ENCODE assay signal across 18 cellular contexts in the genomic region with DNA sequence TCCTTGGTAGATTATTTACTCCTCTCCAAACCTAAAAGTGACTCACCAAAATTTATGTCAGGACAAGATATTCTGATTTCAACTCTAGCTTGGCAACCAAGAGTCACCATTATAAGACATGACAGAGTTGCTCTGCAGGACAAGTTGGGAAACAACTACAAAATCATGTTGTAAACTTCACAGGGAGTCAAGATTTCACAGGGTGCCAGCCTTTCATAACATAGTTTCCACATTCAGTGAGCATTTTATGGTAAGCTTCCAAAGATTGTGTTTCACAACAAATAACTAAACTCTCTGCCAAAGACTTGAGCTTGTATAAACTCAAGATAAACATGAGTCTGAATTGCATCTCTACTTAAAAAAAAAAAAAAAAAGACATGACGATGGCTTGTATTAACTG.
DNase-seq lines count a peak whose midpoint lies in the region; ATAC-seq and TF ChIP-seq lines count a peak whose summit lies in the region.
"Had no signal": no experiment of that assay in that cellular context is flagged by ENCODE, and none has a peak within 500 bp of the region (broad histone marks: within the 10 kb centered on the region; RNA-seq: fewer than 3 reads in every experiment).

No MANE protein-coding gene starts in this region.

- H3K27me3 ChIP-seq in MG63 (no peaks in the 10 kb centered on the region), gastrocnemius medialis (no peaks in the 10 kb centered on the region)
- H3K27me3 ChIP-seq: ascending aorta, testis had no signal

- peak; percentile 43 for DNase-seq in EH (ENCODE audit: low read depth)
- peak; percentile 9 for DNase-seq in MG63
- DNase-seq in fibroblast of the conjunctiva (ENCODE audit: low read depth) = peak; percentile 72
- peak; percentile 2 to 26 for DNase-seq in gastrocnemius medialis
- no peak for DNase-seq in NCI-H128 (lab: John Stamatoyannopoulos, UW; ENCODE audit: unreplicated experiment)
- DNase-seq in NCI-H2029 treated with DMSO at 0.1 percent for 48 hours (lab: John Stamatoyannopoulos, UW) = no peak
- no peak for DNase-seq in NCI-H774 (lab: John Stamatoyannopoulos, UW)
- DNase-seq in GM20000 (ENCODE audit: low spot score) = no peak
- DNase-seq: activated CD8-positive, alpha-beta memory T cell treated with anti-CD3 and anti-CD28 coated beads, Interleukin-2, amount 10 ng/mL, durations not matched to agents 7 days and 5 days; activated gamma-delta T cell; Caco-2; dorsolateral prefrontal cortex; NCI-H2029; NCI-H82; testis had no signal

- in situ Hi-C loops in gastrocnemius medialis (cut with MboI; ENCODE audit: low sequenced_read_pairs in 4 of 4) = no loop called here

- no peak for TF ChIP-seq CTCF in gastrocnemius medialis (IDR thresholded peaks at IDR 0.05 in 4 of 5, conservative IDR thresholded peaks at IDR 0.05 in 1 of 5)
- TF ChIP-seq CTCF in GM20000 (IDR thresholded peaks at IDR 0.05; ENCODE audit: extremely low read depth, missing control alignments) = no peak

- ATAC-seq in gastrocnemius medialis = peak; percentile 97 to 98
- ATAC-seq: activated CD8-positive, alpha-beta memory T cell treated with anti-CD3 and anti-CD28 coated beads, Interleukin-2, amount 10 ng/mL, durations not matched to agents 7 days and 5 days; WTC11 had no signal

- H3K4me3 ChIP-seq in MG63 (no peak overlapping the region), gastrocnemius medialis (no peak overlapping the region)
- H3K4me3 ChIP-seq: ascending aorta, dorsolateral prefrontal cortex, testis had no signal

- H3K36me3 ChIP-seq in MG63 = no peaks in the 10 kb centered on the region
- no peaks in the 10 kb centered on the region for H3K36me3 ChIP-seq in gastrocnemius medialis
- H3K36me3 ChIP-seq: ascending aorta had no signal

- H3K4me1 ChIP-seq in gastrocnemius medialis = peaks cover 0 to 15% of the 10 kb centered on the region in 2 donors
- H3K4me1 ChIP-seq: ascending aorta, Caco-2, testis had no signal

- TF ChIP-seq POLR2A in gastrocnemius medialis (IDR thresholded peaks at IDR 0.05) = no peak

- H3K9me3 ChIP-seq in MG63 = no peaks in the 10 kb centered on the region
- no peaks in the 10 kb centered on the region for H3K9me3 ChIP-seq in gastrocnemius medialis
- H3K9me3 ChIP-seq: ascending aorta, Caco-2, testis had no signal

- intact Hi-C loops in gastrocnemius medialis (cut with DNase I; ENCODE audit: low total_unique reads) = loop anchor here (5.0 kb wide), 1 partner anchor 124 kb away; no protein-coding TSS in a partner anchor

- peak overlapping the region; percentile 61 to 66 (median 64) for H3K27ac ChIP-seq in gastrocnemius medialis
- H3K27ac ChIP-seq: ascending aorta, dorsolateral prefrontal cortex, RWPE1, testis had no signal

Comparison
In these comparisons a context has a peak if more than half of its experiments do, and no peak if none do; other contexts are left out.
1. DNase-seq: peak in EH (single experiment), MG63 (single experiment), fibroblast of the conjunctiva (single experiment) and gastrocnemius medialis (2 of 2); none in NCI-H128 (single experiment), NCI-H2029 treated with DMSO at 0.1 percent for 48 hours (single experiment), NCI-H774 (single experiment) and GM20000 (single experiment).